8 cellular contexts compared by ENCODE assay signal in the genomic region with DNA sequence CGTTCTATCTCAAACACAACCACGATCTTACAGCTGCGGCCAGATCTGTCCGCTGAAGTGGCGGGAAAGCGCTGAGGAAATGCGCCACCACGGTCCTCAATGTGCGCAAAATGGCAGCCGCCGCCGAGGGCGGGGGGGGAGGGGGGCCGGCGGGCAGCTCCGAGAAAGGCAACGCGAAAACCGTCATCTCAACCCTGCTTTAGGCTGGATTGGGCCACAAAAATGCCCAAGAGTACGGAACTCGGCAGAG. TPM values are rescaled to one million over a fixed set of nuclear protein-coding genes. Genes with fewer than 3 reads are reported as not detected.
A peak's percentile ranks its signal among the peaks of the same experiment; 100 is the strongest.
DNase-seq lines count a peak whose midpoint lies in the region; ATAC-seq, FAIRE-seq and TF ChIP-seq lines count a peak whose summit lies in the region.

No MANE protein-coding gene starts in this region.

- peaks cover 58% of the 10 kb centered on the region for H3K4me1 Mint-ChIP-seq in T-helper 1 cell treated with Interleukin-12 subunit alpha and Interleukin-12 subunit beta and Interleukin-4 antibody, amounts not matched to agents 30 μg/mL and 1 μg/mL, for 36 hours (ENCODE audit: low read depth)

- peak overlapping the region; percentile 76 for H2AFZ ChIP-seq in K562 (ENCODE audit: low read depth, low read length)

- BruUV-seq in K562 (replicated peaks; lab: Mats Ljungman, UMichigan), result TSS peak; percentile 42

- TF ChIP-seq EP300 in K562 (IDR thresholded peaks at IDR 0.05; ENCODE audit: low read length), result no peak

- in situ Hi-C loops in K562 (cut with MboI), result no loop called here

- intact Hi-C loops in K562 (cut with micrococcal nuclease), result loop anchor here (1.0 to 5.0 kb wide), 4 partner anchors 28 to 372 kb away; a partner anchor contains a TSS

- no peaks in the 10 kb centered on the region for H3K9me3 ChIP-seq in K562 (replicated peaks; ENCODE audit: control insufficient read depth, insufficient read depth, low read depth, low read length)

- H3K27ac ChIP-seq in K562 (ENCODE audit: extremely low read depth, low read depth, low read length), result peak overlapping the region; percentile 99

- peaks cover 46% of the 10 kb centered on the region for H3K36me3 ChIP-seq in K562 (ENCODE audit: control insufficient read depth, insufficient read depth, low read length)

- peaks cover 55% of the 10 kb centered on the region for H3K79me2 ChIP-seq in K562 (ENCODE audit: control insufficient read depth, insufficient read depth, low read length)

- peaks cover 0 to 29% of the 10 kb centered on the region in 2 experiments; a peak in 3 of 5 replicates for H3K4me1 ChIP-seq in K562 (replicated peaks in 1 of 2; ENCODE audit: control insufficient read depth in 2 of 2, insufficient read depth in 2 of 2, low read length in 2 of 2)

- peak overlapping the region; percentile 100 for H3K4me3 Mint-ChIP-seq in T-helper 1 cell treated with Interleukin-12 subunit alpha and Interleukin-12 subunit beta and Interleukin-4 antibody, amounts not matched to agents 30 μg/mL and 1 μg/mL, for 36 hours

- no peaks in the 10 kb centered on the region for H3K27me3 ChIP-seq in K562 (ENCODE audit: control insufficient read depth in 2 of 2, insufficient read depth in 2 of 2, low read length in 2 of 2)

- peak overlapping the region; percentile 84 for H3K4me3 ChIP-seq in Jurkat, Clone E6-1 (ENCODE audit: low read length)
- H3K4me3 ChIP-seq in K562, result peak overlapping the region; percentile 82

- POLR2A ChIA-PET in K562 (lab: Yijun Ruan, JAX), result interaction anchor here (0.6 to 3.7 kb wide), 70 partner anchors 8 to 1125 kb away, joined by 3 to 107 read pairs (median 5); a partner anchor contains a TSS

- no peak for TF ChIP-seq CTCF in K562 (IDR thresholded peaks at IDR 0.05 in 2 of 3, conservative IDR thresholded peaks at IDR 0.05 in 1 of 3; ENCODE audit: insufficient read depth in 2 of 3, low read depth in 1 of 3, low read length in 3 of 3)

- TF ChIP-seq RAD21 in K562 (CRISPR knock-in tag; conservative IDR thresholded peaks at IDR 0.05 in 1 of 2, IDR thresholded peaks at IDR 0.05 in 1 of 2), result no peak

- FAIRE-seq in K562 (lab: Jason Lieb, UNC), result no peak

- under 1% methylated on average over 14 of the region's 21 CpGs for WGBS in K562 (ENCODE audit: insufficient coverage, low coverage, missing lambda C conversion rate)

- peak overlapping the region; percentile 99 to 100 for H3K9ac ChIP-seq in K562 (ENCODE audit: insufficient read depth in 1 of 2, low read depth in 2 of 2, low read length in 2 of 2)

- H4K20me1 ChIP-seq in K562 (replicated peaks; ENCODE audit: control insufficient read depth, insufficient read depth, low read length), result peaks cover 35% of the 10 kb centered on the region

- no peaks in the 10 kb centered on the region for H3K9me3 Mint-ChIP-seq in T-helper 1 cell treated with Interleukin-12 subunit alpha and Interleukin-12 subunit beta and Interleukin-4 antibody, amounts not matched to agents 30 μg/mL and 1 μg/mL, for 36 hours

- peak overlapping the region; percentile 98 for H3K4me2 ChIP-seq in K562 (ENCODE audit: insufficient read depth, low read length)

- H3K36me3 Mint-ChIP-seq in T-helper 1 cell treated with Interleukin-12 subunit alpha and Interleukin-12 subunit beta and Interleukin-4 antibody, amounts not matched to agents 30 μg/mL and 1 μg/mL, for 36 hours (ENCODE audit: low read depth), result peaks cover 49% of the 10 kb centered on the region

- CTCF ChIA-PET in K562 (lab: Yijun Ruan, JAX; ENCODE audit: low intra/inter-chr PET ratio), result no interaction called here

- H3K9me1 ChIP-seq in K562 (ENCODE audit: control insufficient read depth, insufficient read depth, low read length), result no peaks in the 10 kb centered on the region

- ATAC-seq in GM21529 (IDR thresholded peaks at IDR 0.05; ENCODE audit: unreplicated experiment) (peak; percentile 38), K562 (peak; percentile 76), HG03457 (IDR thresholded peaks at IDR 0.05; ENCODE audit: unreplicated experiment) (no peak)

- peak overlapping the region; percentile 100 for H3K27ac Mint-ChIP-seq in T-helper 1 cell treated with Interleukin-12 subunit alpha and Interleukin-12 subunit beta and Interleukin-4 antibody, amounts not matched to agents 30 μg/mL and 1 μg/mL, for 36 hours

- H3K27me3 Mint-ChIP-seq in T-helper 1 cell treated with Interleukin-12 subunit alpha and Interleukin-12 subunit beta and Interleukin-4 antibody, amounts not matched to agents 30 μg/mL and 1 μg/mL, for 36 hours (ENCODE audit: low read depth), result peaks cover 3% of the 10 kb centered on the region

- no peak for TF ChIP-seq POLR2A in K562 (conservative IDR thresholded peaks at IDR 0.05)

- DNase-seq in D341Med (ENCODE audit: low spot score) (peak; percentile 77), K562 (ENCODE audit: extremely low read depth in 1 of 4, low spot score in 3 of 4) (peak in 2 of 4 experiments; percentile 74 to 82), iPS-NIHi7 (ENCODE audit: extremely low spot score) (peak; percentile 65)
- DNase-seq in Jurkat, Clone E6-1 (ENCODE audit: low read depth, low spot score), result peak; percentile 52
- peak; percentile 58 to 69 for DNase-seq in stimulated activated CD4-positive, alpha-beta T cell treated with anti-CD3 and anti-CD28 coated beads, Interleukin-12 subunit alpha, Interleukin-12 subunit beta, amount 100 ng/mL, for 24 hours (ENCODE audit: low read depth in 2 of 2)

TF ChIP-seq in K562, 482 proteins besides CTCF, POLR2A, EP300 and RAD21 (continues in another document):
- TF ChIP-seq ZNF766 (CRISPR knock-in tag; conservative IDR thresholded peaks at IDR 0.05), result no peak; the same call in 1 of the 2 replicates
- TF ChIP-seq BACH1 (tag; IDR thresholded peaks at IDR 0.05), result no peak; the same call in 1 of the 2 replicates
- TF ChIP-seq KDM4B (IDR thresholded peaks at IDR 0.05; ENCODE audit: borderline replicate concordance in 2 of 2, low read depth in 1 of 2), result no peak
- no peak for TF ChIP-seq ZNF23 (CRISPR knock-in tag; IDR thresholded peaks at IDR 0.05)
- TF ChIP-seq MBD2 (IDR thresholded peaks at IDR 0.05; ENCODE audit: borderline replicate concordance, low read depth), result no peak
- no peak for TF ChIP-seq IRF2 (CRISPR knock-in tag; IDR thresholded peaks at IDR 0.05)
- TF ChIP-seq, protein P1, sequence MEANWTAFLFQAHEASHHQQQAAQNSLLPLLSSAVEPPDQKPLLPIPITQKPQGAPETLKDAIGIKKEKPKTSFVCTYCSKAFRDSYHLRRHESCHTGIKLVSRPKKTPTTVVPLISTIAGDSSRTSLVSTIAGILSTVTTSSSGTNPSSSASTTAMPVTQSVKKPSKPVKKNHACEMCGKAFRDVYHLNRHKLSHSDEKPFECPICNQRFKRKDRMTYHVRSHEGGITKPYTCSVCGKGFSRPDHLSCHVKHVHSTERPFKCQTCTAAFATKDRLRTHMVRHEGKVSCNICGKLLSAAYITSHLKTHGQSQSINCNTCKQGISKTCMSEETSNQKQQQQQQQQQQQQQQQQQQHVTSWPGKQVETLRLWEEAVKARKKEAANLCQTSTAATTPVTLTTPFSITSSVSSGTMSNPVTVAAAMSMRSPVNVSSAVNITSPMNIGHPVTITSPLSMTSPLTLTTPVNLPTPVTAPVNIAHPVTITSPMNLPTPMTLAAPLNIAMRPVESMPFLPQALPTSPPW (CRISPR knock-in tag; IDR thresholded peaks at IDR 0.05), result peak; percentile 96

RNA-seq across cellular contexts. Expression of a gene that starts 0.4 kb away (rescaled TPM):
- 374 TPM for polyA plus RNA-seq in Jurkat, Clone E6-1 (2012; ENCODE audit: insufficient read depth, insufficient read length)
- total RNA-seq in K562 (2011; cell fraction: chromatin; rRNA removed; ENCODE audit: low replicate concordance), result 208 and 463 TPM in 2 replicates
- total RNA-seq in K562 (2011; cell fraction: nucleolus; rRNA removed), result 149 and 153 TPM in 2 replicates
- total RNA-seq in K562 (2011; cell fraction: nucleoplasm; rRNA removed), result 214 TPM in 2 replicates
- total RNA-seq in K562 (2014; rRNA removed) (219 and 241 TPM in 2 replicates), K562 (2014; rRNA removed; fragmentation: Illumina TruSeq; extraction: Trizol) (336 and 371 TPM in 2 replicates), K562 (2015; rRNA removed; fragmentation: Illumina TruSeq; extraction: Trizol) (393 and 420 TPM in 2 replicates), K562 (2021) (293 and 315 TPM in 2 replicates)
- polyA plus RNA-seq in K562 (2011; rRNA removed) (519 and 726 TPM in 2 replicates), K562 (2014; fragmentation: Illumina TruSeq; extraction: Trizol) (316 and 323 TPM in 2 replicates), K562 (2014; fragmentation: Nextera tagmentation; extraction: Ambion mirVana) (100 to 1,000 TPM; 696 to 706 TPM), K562 (2014; rRNA removed) (375 and 380 TPM in 2 replicates)
- polyA plus RNA-seq in K562 (2011; cell fraction: cytosol; rRNA removed), result 154 and 268 TPM in 2 replicates
- polyA plus RNA-seq in K562 (2011; cell fraction: nucleus; rRNA removed), result 495 and 660 TPM in 2 replicates
- polyA plus RNA-seq in K562 (2012), result 248 and 386 TPM in 2 replicates
- 547 and 760 TPM in 2 replicates for polyA minus RNA-seq in K562 (2011; rRNA and poly(A)+ RNA removed)
- 130 and 176 TPM in 2 replicates for polyA minus RNA-seq in K562 (2011; cell fraction: cytosol; rRNA and poly(A)+ RNA removed)
- polyA minus RNA-seq in K562 (2011; cell fraction: nucleus; rRNA and poly(A)+ RNA removed), result 174 and 299 TPM in 2 replicates

RNA-seq across cellular contexts. Expression of a gene that starts 27.3 kb away (rescaled TPM):
- 24.2 TPM for polyA plus RNA-seq in Jurkat, Clone E6-1 (2012; ENCODE audit: insufficient read depth, insufficient read length)
- 5.5 and 7.4 TPM in 2 replicates for total RNA-seq in K562 (2011; cell fraction: chromatin; rRNA removed; ENCODE audit: low replicate concordance)
- total RNA-seq in K562 (2011; cell fraction: nucleolus; rRNA removed), result 3.2 TPM in 2 replicates
- 4.1 and 8.1 TPM in 2 replicates for total RNA-seq in K562 (2011; cell fraction: nucleoplasm; rRNA removed)
- total RNA-seq in K562 (2014; rRNA removed) (12.3 and 18.3 TPM in 2 replicates), K562 (2014; rRNA removed; fragmentation: Illumina TruSeq; extraction: Trizol) (31.6 and 32.4 TPM in 2 replicates), K562 (2015; rRNA removed; fragmentation: Illumina TruSeq; extraction: Trizol) (20.3 and 21.8 TPM in 2 replicates), K562 (2021) (15.9 and 19.3 TPM in 2 replicates)
- polyA plus RNA-seq in K562 (2011; rRNA removed) (18.0 and 28.4 TPM in 2 replicates), K562 (2014; fragmentation: Illumina TruSeq; extraction: Trizol) (12.0 and 12.5 TPM in 2 replicates), K562 (2014; fragmentation: Nextera tagmentation; extraction: Ambion mirVana) (10 to 100 TPM; 48.5 to 58.6 TPM), K562 (2014; rRNA removed) (14.5 and 17.4 TPM in 2 replicates)
- polyA plus RNA-seq in K562 (2011; cell fraction: cytosol; rRNA removed), result 6.1 and 10.2 TPM in 2 replicates
- polyA plus RNA-seq in K562 (2011; cell fraction: nucleus; rRNA removed), result 3.8 and 6.4 TPM in 2 replicates
- 6.1 and 13.3 TPM in 2 replicates for polyA plus RNA-seq in K562 (2012)
- 9.7 and 11.4 TPM in 2 replicates for polyA minus RNA-seq in K562 (2011; rRNA and poly(A)+ RNA removed)
- 4.4 and 6.8 TPM in 2 replicates for polyA minus RNA-seq in K562 (2011; cell fraction: cytosol; rRNA and poly(A)+ RNA removed)
- 0.81 and 2.4 TPM in 2 replicates for polyA minus RNA-seq in K562 (2011; cell fraction: nucleus; rRNA and poly(A)+ RNA removed)
